ENCODE assay signal across 21 cellular contexts in genomic region chr15:73345658-73346057, GRCh38. TPM values are rescaled to one million over a fixed set of nuclear protein-coding genes. Genes with fewer than 3 reads are reported as not detected.
"Had no signal": no experiment of that assay in that cellular context is flagged by ENCODE, and none has a peak within 500 bp of the region (broad histone marks: within the 10 kb centered on the region; RNA-seq: fewer than 3 reads in every experiment).

No MANE protein-coding gene starts in this region.

- H3K9me3 ChIP-seq: neutrophil had no signal

- H3K27ac ChIP-seq: gastroesophageal sphincter, neutrophil, tibial nerve had no signal

- H3K27me3 ChIP-seq: tibial nerve had no signal

- ATAC-seq: activated naive CD4-positive, alpha-beta T cell treated with anti-CD3 and anti-CD28 coated beads, Interleukin-2, amount 50 U/mL, for 72 hours; activated T-cell treated with anti-CD3 and anti-CD28 coated beads, Interleukin-2, amount 50 U/mL, for 72 hours; gastroesophageal sphincter; naive thymus-derived CD8-positive, alpha-beta T cell had no signal

- DNase-seq: activated CD4-positive, alpha-beta T cell treated with anti-CD3 and anti-CD28 coated beads, Interleukin-2, amount 10 ng/mL, durations not matched to agents 7 days and 5 days; activated CD4-positive, CD25-positive, alpha-beta regulatory T cell; activated CD8-positive, alpha-beta memory T cell treated with anti-CD3 and anti-CD28 coated beads, Interleukin-2, amount 50 U/mL, for 48 hours; activated gamma-delta T cell; activated T-cell treated with anti-CD3 and anti-CD28 coated beads, Interleukin-2, amount 50 U/mL, for 72 hours; caudate nucleus; erythroblast; hippocampal formation; kidney; mesenchymal stem cell; naive thymus-derived CD8-positive, alpha-beta T cell; retina; small intestine; stimulated activated CD4-positive, alpha-beta T cell treated with anti-CD3 and anti-CD28 coated beads, Interleukin-4, amount 100 ng/mL, for 24 hours; stimulated activated naive CD4-positive, alpha-beta T cell treated with Interleukin-2 at 50 U/mL for 16 hours; substantia nigra had no signal

- H3K36me3 ChIP-seq: gastroesophageal sphincter, neutrophil, tibial nerve had no signal

- H3K4me1 ChIP-seq: gastroesophageal sphincter, tibial nerve had no signal

- H3K4me3 ChIP-seq: gastroesophageal sphincter, tibial nerve had no signal

RNA-seq across cellular contexts. Expression of gene HCN4, which starts 23.1 kb away (rescaled TPM):
- total RNA-seq: activated CD4-positive, alpha-beta T cell treated with anti-CD3 and anti-CD28 coated beads, Interleukin-2, amount 10 ng/mL, durations not matched to agents 7 days and 5 days; activated T-cell treated with anti-CD3 and anti-CD28 coated beads, Interleukin-2, amount 50 U/mL, for 72 hours; liver; naive thymus-derived CD8-positive, alpha-beta T cell; tibial nerve had no signal
- polyA plus RNA-seq: liver; naive thymus-derived CD8-positive, alpha-beta T cell had no signal
